ENCODE assay signal across 2 cellular contexts in the genomic region with DNA sequence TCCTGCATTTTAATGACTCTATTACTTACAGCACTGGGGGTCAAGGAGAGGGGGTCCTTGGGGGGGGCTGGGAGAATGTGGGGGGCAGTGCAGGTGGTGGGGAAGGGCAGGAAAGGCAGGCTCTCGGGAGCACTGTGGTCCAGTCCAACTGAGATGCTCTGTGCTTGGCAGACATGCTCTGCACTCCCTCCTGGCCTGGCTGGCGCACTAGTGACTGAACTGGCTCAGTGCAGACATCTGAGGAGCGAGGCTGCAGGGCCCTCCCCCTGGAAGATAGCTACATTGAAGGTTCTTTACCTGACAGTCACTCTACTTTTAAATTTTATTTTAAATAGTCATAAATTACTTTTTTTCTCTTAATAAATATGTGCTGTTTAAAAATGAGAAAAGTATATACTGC.
TF ChIP-seq lines count a peak whose summit lies in the region.

No MANE protein-coding gene starts in this region.

TF ChIP-seq in SK-N-SH treated with all-trans-retinoic acid at 6 μM for 48 hours, 23 proteins besides CTCF, POLR2A, EP300 and RAD21 (continued from another document):
- TF ChIP-seq GLIS3 (CRISPR knock-in tag; IDR thresholded peaks at IDR 0.05) (no peak), ZNF8 (CRISPR knock-in tag; IDR thresholded peaks at IDR 0.05) (no peak), RARB (CRISPR knock-in tag; IDR thresholded peaks at IDR 0.05) (no peak), CSDC2 (CRISPR knock-in tag; IDR thresholded peaks at IDR 0.05) (no peak), ZNF565 (CRISPR knock-in tag; conservative IDR thresholded peaks at IDR 0.05; ENCODE audit: low read depth) (no peak), BACH2 (CRISPR knock-in tag; IDR thresholded peaks at IDR 0.05; ENCODE audit: borderline replicate concordance) (no peak), SNAI2 (CRISPR knock-in tag; IDR thresholded peaks at IDR 0.05) (no peak), ZC3H10 (CRISPR knock-in tag; IDR thresholded peaks at IDR 0.05) (no peak), OSR1 (CRISPR knock-in tag; IDR thresholded peaks at IDR 0.05) (no peak), TCF4 (CRISPR knock-in tag; IDR thresholded peaks at IDR 0.05; ENCODE audit: borderline replicate concordance) (no peak), ZFP3 (CRISPR knock-in tag; IDR thresholded peaks at IDR 0.05) (no peak)
- TF ChIP-seq, protein P1, sequence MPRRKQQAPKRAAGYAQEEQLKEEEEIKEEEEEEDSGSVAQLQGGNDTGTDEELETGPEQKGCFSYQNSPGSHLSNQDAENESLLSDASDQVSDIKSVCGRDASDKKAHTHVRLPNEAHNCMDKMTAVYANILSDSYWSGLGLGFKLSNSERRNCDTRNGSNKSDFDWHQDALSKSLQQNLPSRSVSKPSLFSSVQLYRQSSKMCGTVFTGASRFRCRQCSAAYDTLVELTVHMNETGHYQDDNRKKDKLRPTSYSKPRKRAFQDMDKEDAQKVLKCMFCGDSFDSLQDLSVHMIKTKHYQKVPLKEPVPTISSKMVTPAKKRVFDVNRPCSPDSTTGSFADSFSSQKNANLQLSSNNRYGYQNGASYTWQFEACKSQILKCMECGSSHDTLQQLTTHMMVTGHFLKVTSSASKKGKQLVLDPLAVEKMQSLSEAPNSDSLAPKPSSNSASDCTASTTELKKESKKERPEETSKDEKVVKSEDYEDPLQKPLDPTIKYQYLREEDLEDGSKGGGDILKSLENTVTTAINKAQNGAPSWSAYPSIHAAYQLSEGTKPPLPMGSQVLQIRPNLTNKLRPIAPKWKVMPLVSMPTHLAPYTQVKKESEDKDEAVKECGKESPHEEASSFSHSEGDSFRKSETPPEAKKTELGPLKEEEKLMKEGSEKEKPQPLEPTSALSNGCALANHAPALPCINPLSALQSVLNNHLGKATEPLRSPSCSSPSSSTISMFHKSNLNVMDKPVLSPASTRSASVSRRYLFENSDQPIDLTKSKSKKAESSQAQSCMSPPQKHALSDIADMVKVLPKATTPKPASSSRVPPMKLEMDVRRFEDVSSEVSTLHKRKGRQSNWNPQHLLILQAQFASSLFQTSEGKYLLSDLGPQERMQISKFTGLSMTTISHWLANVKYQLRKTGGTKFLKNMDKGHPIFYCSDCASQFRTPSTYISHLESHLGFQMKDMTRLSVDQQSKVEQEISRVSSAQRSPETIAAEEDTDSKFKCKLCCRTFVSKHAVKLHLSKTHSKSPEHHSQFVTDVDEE (CRISPR knock-in tag; IDR thresholded peaks at IDR 0.05): no peak
- TF ChIP-seq, protein P2, sequence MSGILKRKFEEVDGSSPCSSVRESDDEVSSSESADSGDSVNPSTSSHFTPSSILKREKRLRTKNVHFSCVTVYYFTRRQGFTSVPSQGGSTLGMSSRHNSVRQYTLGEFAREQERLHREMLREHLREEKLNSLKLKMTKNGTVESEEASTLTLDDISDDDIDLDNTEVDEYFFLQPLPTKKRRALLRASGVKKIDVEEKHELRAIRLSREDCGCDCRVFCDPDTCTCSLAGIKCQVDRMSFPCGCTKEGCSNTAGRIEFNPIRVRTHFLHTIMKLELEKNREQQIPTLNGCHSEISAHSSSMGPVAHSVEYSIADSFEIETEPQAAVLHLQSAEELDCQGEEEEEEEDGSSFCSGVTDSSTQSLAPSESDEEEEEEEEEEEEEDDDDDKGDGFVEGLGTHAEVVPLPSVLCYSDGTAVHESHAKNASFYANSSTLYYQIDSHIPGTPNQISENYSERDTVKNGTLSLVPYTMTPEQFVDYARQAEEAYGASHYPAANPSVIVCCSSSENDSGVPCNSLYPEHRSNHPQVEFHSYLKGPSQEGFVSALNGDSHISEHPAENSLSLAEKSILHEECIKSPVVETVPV (CRISPR knock-in tag; IDR thresholded peaks at IDR 0.05): no peak

TF ChIP-seq in SK-N-SH, 30 proteins besides CTCF, POLR2A, EP300 and RAD21 (continued from another document):
- no peak for TF ChIP-seq ZBTB33 (IDR thresholded peaks at IDR 0.05; ENCODE audit: borderline replicate concordance, low read depth)
- no peak for TF ChIP-seq RXRA (IDR thresholded peaks at IDR 0.05; ENCODE audit: borderline replicate concordance, low read depth)
- no peak for TF ChIP-seq USF2 (IDR thresholded peaks at IDR 0.05; ENCODE audit: borderline replicate concordance, low read depth, low read length)
- no peak for TF ChIP-seq POLR2AphosphoS5 (IDR thresholded peaks at IDR 0.05; ENCODE audit: low read depth, low read length)
- TF ChIP-seq TEAD4 (IDR thresholded peaks at IDR 0.05; ENCODE audit: borderline replicate concordance, insufficient read depth): no peak
- TF ChIP-seq FOXM1 (IDR thresholded peaks at IDR 0.05; ENCODE audit: low read depth): no peak
- TF ChIP-seq PBX3 (IDR thresholded peaks at IDR 0.05): no peak
- no peak for TF ChIP-seq SIN3A (IDR thresholded peaks at IDR 0.05; ENCODE audit: borderline replicate concordance, low read depth, low read length)
TF ChIP-seq in SK-N-SH: peak in this region for 0.
